ENCODE assay signal across 21 cellular contexts in genomic region chr13:46531953-46532352, GRCh38. TPM values are rescaled to one million over a fixed set of nuclear protein-coding genes. Genes with fewer than 3 reads are reported as not detected.
DNase-seq lines count a peak whose midpoint lies in the region; ATAC-seq and TF ChIP-seq lines count a peak whose summit lies in the region.
"Had no signal": no experiment of that assay in that cellular context is flagged by ENCODE, and none has a peak within 500 bp of the region (broad histone marks: within the 10 kb centered on the region; RNA-seq: fewer than 3 reads in every experiment).

No MANE protein-coding gene starts in this region.

- no peaks in the 10 kb centered on the region for H3K27me3 Mint-ChIP-seq in activated naive CD8-positive, alpha-beta T cell treated with anti-CD3 and anti-CD28 coated beads, Interleukin-2, amount 50 U/mL, for 24 hours
- no peaks in the 10 kb centered on the region for H3K27me3 Mint-ChIP-seq in activated naive CD8-positive, alpha-beta T cell treated with anti-CD3 and anti-CD28 coated beads for 36 hours
- no peaks in the 10 kb centered on the region for H3K27me3 Mint-ChIP-seq in stimulated activated naive CD8-positive, alpha-beta T cell treated with anti-CD3 and anti-CD28 coated beads, Interleukin-15, amount 100 ng/mL, for 72 hours

- no peak overlapping the region for H2AFZ ChIP-seq in PC-3 (ENCODE audit: low read length)
- H2AFZ ChIP-seq: GM23248, parathyroid adenoma had no signal

- H3K27me3 ChIP-seq in PC-3 (ENCODE audit: low read length) = no peaks in the 10 kb centered on the region
- H3K27me3 ChIP-seq: vagina had no signal

- H3K36me3 ChIP-seq in PC-3 (ENCODE audit: low read depth, low read length) = no peaks in the 10 kb centered on the region
- H3K36me3 ChIP-seq: vagina had no signal

- no peaks in the 10 kb centered on the region for H3K79me2 ChIP-seq in PC-3 (ENCODE audit: low read length)
- H3K79me2 ChIP-seq: parathyroid adenoma had no signal

- H3K9me2 ChIP-seq in PC-3 (replicated peaks; ENCODE audit: low read length) = no peaks in the 10 kb centered on the region

- no peaks in the 10 kb centered on the region for H3K9me3 ChIP-seq in PC-3 (ENCODE audit: low read length)
- H3K9me3 ChIP-seq: vagina had no signal

- H3K9ac ChIP-seq in PC-3 (ENCODE audit: low read length) = no peak overlapping the region
- H3K9ac ChIP-seq: GM23248, parathyroid adenoma had no signal

- H3K4me3 ChIP-seq in PC-3 (ENCODE audit: low read length) = no peak overlapping the region
- H3K4me3 ChIP-seq: coronary artery, GM23248, vagina had no signal

- H3K36me3 Mint-ChIP-seq in activated naive CD8-positive, alpha-beta T cell treated with anti-CD3 and anti-CD28 coated beads, Interleukin-2, amount 50 U/mL, for 24 hours (ENCODE audit: low read depth) = no peaks in the 10 kb centered on the region
- H3K36me3 Mint-ChIP-seq in activated naive CD8-positive, alpha-beta T cell treated with anti-CD3 and anti-CD28 coated beads for 36 hours = no peaks in the 10 kb centered on the region
- H3K36me3 Mint-ChIP-seq: activated naive CD4-positive, alpha-beta T cell treated with anti-CD3 and anti-CD28 coated beads, Interleukin-2, amount 10 ng/mL, durations not matched to agents 7 days and 5 days had no signal

- H3F3A ChIP-seq in PC-3 (ENCODE audit: low read length, unreplicated experiment) = no peaks in the 10 kb centered on the region

- H3K4me1 Mint-ChIP-seq in activated naive CD8-positive, alpha-beta T cell treated with anti-CD3 and anti-CD28 coated beads, Interleukin-2, amount 50 U/mL, for 24 hours = peaks cover 31% of the 10 kb centered on the region
- H3K4me1 Mint-ChIP-seq in activated naive CD8-positive, alpha-beta T cell treated with anti-CD3 and anti-CD28 coated beads for 36 hours = peaks cover 15% of the 10 kb centered on the region
- peaks cover 28% of the 10 kb centered on the region for H3K4me1 Mint-ChIP-seq in stimulated activated naive CD8-positive, alpha-beta T cell treated with anti-CD3 and anti-CD28 coated beads, Interleukin-15, amount 100 ng/mL, for 72 hours

- no peak for DNase-seq in activated naive CD8-positive, alpha-beta T cell treated with anti-CD3 and anti-CD28 coated beads, Interleukin-2, amount 50 U/mL, for 24 hours
- no peak for DNase-seq in activated naive CD8-positive, alpha-beta T cell treated with anti-CD3 and anti-CD28 coated beads for 36 hours
- DNase-seq in PC-3 (peak; percentile 16), T1000 (lab: John Stamatoyannopoulos, UW) (no peak), D341Med (ENCODE audit: low spot score) (no peak)
- DNase-seq in stimulated activated naive CD8-positive, alpha-beta T cell treated with anti-CD3 and anti-CD28 coated beads, Interleukin-15, amount 100 ng/mL, for 72 hours = no peak
- DNase-seq: activated CD4-positive, alpha-beta T cell treated with anti-CD3 and anti-CD28 coated beads, Interleukin-2, amount 10 ng/mL, durations not matched to agents 24 days and 14 days; activated naive CD4-positive, alpha-beta T cell treated with anti-CD3 and anti-CD28 coated beads, Interleukin-2, amount 10 ng/mL, durations not matched to agents 7 days and 5 days; activated T-cell treated with anti-CD3 and anti-CD28 coated beads for 4 hours; GM23248; hippocampal formation; Karpas-422; NCI-H1436; NCI-H2227 treated with DMSO at 0.1 percent for 48 hours; RPMI8226; stimulated activated CD4-positive, alpha-beta T cell treated with anti-CD3 and anti-CD28 coated beads, Interleukin-2, amount 100 ng/mL, for 48 hours had no signal

- no peaks in the 10 kb centered on the region for H4K20me1 ChIP-seq in PC-3 (ENCODE audit: low read length)

- H3K4me3 Mint-ChIP-seq in activated naive CD8-positive, alpha-beta T cell treated with anti-CD3 and anti-CD28 coated beads, Interleukin-2, amount 50 U/mL, for 24 hours = no peak overlapping the region
- H3K4me3 Mint-ChIP-seq in activated naive CD8-positive, alpha-beta T cell treated with anti-CD3 and anti-CD28 coated beads for 36 hours = no peak overlapping the region
- no peak overlapping the region for H3K4me3 Mint-ChIP-seq in stimulated activated naive CD8-positive, alpha-beta T cell treated with anti-CD3 and anti-CD28 coated beads, Interleukin-15, amount 100 ng/mL, for 72 hours
- H3K4me3 Mint-ChIP-seq: activated CD4-positive, alpha-beta T cell treated with anti-CD3 and anti-CD28 coated beads, Interleukin-2, amount 10 ng/mL, durations not matched to agents 24 days and 14 days; activated naive CD4-positive, alpha-beta T cell treated with anti-CD3 and anti-CD28 coated beads, Interleukin-2, amount 10 ng/mL, durations not matched to agents 7 days and 5 days had no signal

- H3K4me2 ChIP-seq in PC-3 (ENCODE audit: low read length) = no peak overlapping the region

- BruUV-seq in PC-3 (replicated peaks; lab: Mats Ljungman, UMichigan) = no TSS peak

- peak; percentile 41 for ATAC-seq in activated naive CD8-positive, alpha-beta T cell treated with anti-CD3 and anti-CD28 coated beads, Interleukin-2, amount 50 U/mL, for 24 hours
- peak; percentile 45 for ATAC-seq in HG02759 (IDR thresholded peaks at IDR 0.05; ENCODE audit: unreplicated experiment)
- ATAC-seq in PC-3 = no peak
- ATAC-seq in stimulated activated naive CD8-positive, alpha-beta T cell treated with anti-CD3 and anti-CD28 coated beads, Interleukin-15, amount 100 ng/mL, for 72 hours = peak; percentile 64
- no peak for ATAC-seq in GM18870 (IDR thresholded peaks at IDR 0.05; ENCODE audit: unreplicated experiment)

- peaks cover 29% of the 10 kb centered on the region for H3K4me1 ChIP-seq in PC-3 (ENCODE audit: insufficient read depth, low read length)
- H3K4me1 ChIP-seq: parathyroid adenoma had no signal

- POLR2A ChIA-PET in PC-3 (lab: Charles Lee; ENCODE audit: unreplicated experiment) = interaction anchor here (0.6 kb wide), 1 partner anchor 63 kb away, joined by 10 read pairs; no protein-coding TSS in a partner anchor

- CTCF ChIA-PET in PC-3 (lab: Charles Lee) = no interaction called here

- no peak for TF ChIP-seq CTCF in PC-3 (conservative IDR thresholded peaks at IDR 0.05; ENCODE audit: low read depth, low read length)

- H3K27ac Mint-ChIP-seq in activated naive CD8-positive, alpha-beta T cell treated with anti-CD3 and anti-CD28 coated beads, Interleukin-2, amount 50 U/mL, for 24 hours = peak overlapping the region; percentile 36
- no peak overlapping the region for H3K27ac Mint-ChIP-seq in activated naive CD8-positive, alpha-beta T cell treated with anti-CD3 and anti-CD28 coated beads for 36 hours
- no peak overlapping the region for H3K27ac Mint-ChIP-seq in stimulated activated naive CD8-positive, alpha-beta T cell treated with anti-CD3 and anti-CD28 coated beads, Interleukin-15, amount 100 ng/mL, for 72 hours
- H3K27ac Mint-ChIP-seq: activated naive CD4-positive, alpha-beta T cell treated with anti-CD3 and anti-CD28 coated beads, Interleukin-2, amount 10 ng/mL, durations not matched to agents 7 days and 5 days had no signal

- intact Hi-C loops in PC-3 (cut with micrococcal nuclease) = loop anchor here (2.0 kb wide), 1 partner anchor 39 kb away; no protein-coding TSS in a partner anchor

- no peaks in the 10 kb centered on the region for H3K9me3 Mint-ChIP-seq in activated naive CD8-positive, alpha-beta T cell treated with anti-CD3 and anti-CD28 coated beads, Interleukin-2, amount 50 U/mL, for 24 hours
- no peaks in the 10 kb centered on the region for H3K9me3 Mint-ChIP-seq in activated naive CD8-positive, alpha-beta T cell treated with anti-CD3 and anti-CD28 coated beads for 36 hours
- no peaks in the 10 kb centered on the region for H3K9me3 Mint-ChIP-seq in stimulated activated naive CD8-positive, alpha-beta T cell treated with anti-CD3 and anti-CD28 coated beads, Interleukin-15, amount 100 ng/mL, for 72 hours
- H3K9me3 Mint-ChIP-seq: activated CD4-positive, alpha-beta T cell treated with anti-CD3 and anti-CD28 coated beads, Interleukin-2, amount 10 ng/mL, durations not matched to agents 24 days and 14 days; activated naive CD4-positive, alpha-beta T cell treated with anti-CD3 and anti-CD28 coated beads, Interleukin-2, amount 10 ng/mL, durations not matched to agents 7 days and 5 days had no signal

- H3K27ac ChIP-seq in PC-3 (ENCODE audit: low read length) = no peak overlapping the region
- H3K27ac ChIP-seq: GM23248, parathyroid adenoma had no signal

RNA-seq across cellular contexts. Expression of gene LRCH1, which starts 21.0 kb away (rescaled TPM):
- 10 to 100 TPM; 16.9 to 18.1 TPM for total RNA-seq in activated naive CD8-positive, alpha-beta T cell treated with anti-CD3 and anti-CD28 coated beads for 36 hours
- total RNA-seq in PC-3 (2014; rRNA removed) = 4.3 and 7.8 TPM in 2 replicates

Comparison
In these comparisons a context has a peak if more than half of its experiments do, and no peak if none do; other contexts are left out.
1. ATAC-seq: peak in activated naive CD8-positive, alpha-beta T cell treated with anti-CD3 and anti-CD28 coated beads, Interleukin-2, amount 50 U/mL, for 24 hours (single experiment), HG02759 (single experiment) and stimulated activated naive CD8-positive, alpha-beta T cell treated with anti-CD3 and anti-CD28 coated beads, Interleukin-15, amount 100 ng/mL, for 72 hours (single experiment); none in PC-3 (single experiment) and GM18870 (single experiment).